ENCODE assay signal across 19 cellular contexts in genomic region chr11:20068691-20069090, GRCh38.
"Had no signal": no experiment of that assay in that cellular context is flagged by ENCODE, and none has a peak within 500 bp of the region (broad histone marks: within the 10 kb centered on the region; RNA-seq: fewer than 3 reads in every experiment).

No MANE protein-coding gene starts in this region.

- H3K4me3 ChIP-seq: mucosa of descending colon, upper lobe of left lung had no signal

- H3K9me3 ChIP-seq: mucosa of descending colon, upper lobe of left lung had no signal

- DNase-seq: activated CD4-positive, alpha-beta T cell treated with anti-CD3 and anti-CD28 coated beads, Interleukin-2, amount 10 ng/mL, durations not matched to agents 7 days and 5 days; activated CD4-positive, CD25-positive, alpha-beta regulatory T cell treated with anti-CD3 and anti-CD28 coated beads, Interleukin-2, amount 50 U/mL, for 72 hours; activated CD8-positive, alpha-beta memory T cell treated with anti-CD3 and anti-CD28 coated beads, Interleukin-2, amount 10 ng/mL, durations not matched to agents 7 days and 5 days; activated CD8-positive, alpha-beta T cell treated with anti-CD3 and anti-CD28 coated beads for 36 hours; activated effector memory CD4-positive, alpha-beta T cell treated with anti-CD3 and anti-CD28 coated beads, Interleukin-2, amount 50 U/mL, for 16 hours; activated naive CD4-positive, alpha-beta T cell treated with anti-CD3 and anti-CD28 coated beads, Interleukin-2, amount 10 ng/mL, durations not matched to agents 7 days and 5 days; activated T-cell treated with anti-CD3 and anti-CD28 coated beads for 4 hours; amygdala; caudate nucleus; effector memory CD4-positive, alpha-beta T cell; foreskin melanocyte; hippocampal formation; kidney glomerular epithelial cell; mucosa of descending colon; retina; stimulated activated CD4-positive, alpha-beta T cell treated with anti-CD3 and anti-CD28 coated beads, Interleukin-2, amount 100 ng/mL, for 48 hours; stimulated activated naive CD4-positive, alpha-beta T cell treated with Interleukin-2 at 50 U/mL for 16 hours; upper lobe of left lung; WERI-Rb-1 had no signal

- H3K27ac ChIP-seq: upper lobe of left lung, WERI-Rb-1 had no signal

- H3K27me3 ChIP-seq: upper lobe of left lung had no signal
